In genomic region chrX:27619975-27620374, GRCh38 we compare ENCODE assay signal across 10 cellular contexts. TPM values are rescaled to one million over a fixed set of nuclear protein-coding genes. Genes with fewer than 3 reads are reported as not detected.
DNase-seq lines count a peak whose midpoint lies in the region; ATAC-seq and TF ChIP-seq lines count a peak whose summit lies in the region.
"Had no signal": no experiment of that assay in that cellular context is flagged by ENCODE, and none has a peak within 500 bp of the region (broad histone marks: within the 10 kb centered on the region; RNA-seq: fewer than 3 reads in every experiment).

No MANE protein-coding gene starts in this region.

- no peaks in the 10 kb centered on the region for H3K79me2 ChIP-seq in PC-3 (ENCODE audit: low read length)
- H3K79me2 ChIP-seq in fibroblast of lung (ENCODE audit: control insufficient read depth, insufficient read depth, low read length), result no peaks in the 10 kb centered on the region

- no peaks in the 10 kb centered on the region for H3K27me3 ChIP-seq in left ventricle myocardium inferior (ENCODE audit: low read depth)
- no peaks in the 10 kb centered on the region for H3K27me3 ChIP-seq in PC-3 (ENCODE audit: low read length)
- H3K27me3 ChIP-seq in fibroblast of lung (ENCODE audit: control insufficient read depth, insufficient read depth, low read length), result no peaks in the 10 kb centered on the region
- no peaks in the 10 kb centered on the region for H3K27me3 ChIP-seq in upper lobe of right lung

- H3K4me2 ChIP-seq in PC-3 (ENCODE audit: low read length) (no peak overlapping the region), fibroblast of lung (ENCODE audit: extremely low read depth, insufficient read depth, low read length) (no peak overlapping the region)

- no peak overlapping the region for H3K27ac ChIP-seq in left ventricle myocardium inferior (replicated peaks)
- no peak overlapping the region for H3K27ac ChIP-seq in PC-3 (ENCODE audit: low read length)
- no peak overlapping the region for H3K27ac ChIP-seq in fibroblast of lung (ENCODE audit: insufficient read depth, low read length)
- H3K27ac ChIP-seq in upper lobe of right lung, result no peak overlapping the region

- H2AFZ ChIP-seq in PC-3 (ENCODE audit: low read length), result no peak overlapping the region
- H2AFZ ChIP-seq in fibroblast of lung (ENCODE audit: low read length), result no peak overlapping the region

- H3F3A ChIP-seq in PC-3 (ENCODE audit: low read length, unreplicated experiment), result no peaks in the 10 kb centered on the region

- CTCF ChIA-PET in PC-3 (lab: Charles Lee), result interaction anchor here (0.6 kb wide), 1 partner anchor 19 kb away, joined by 4 read pairs; no protein-coding TSS in a partner anchor

- H4K20me1 ChIP-seq in PC-3 (ENCODE audit: low read length) (no peaks in the 10 kb centered on the region), fibroblast of lung (ENCODE audit: control insufficient read depth, extremely low read depth, insufficient read depth, low read length) (no peaks in the 10 kb centered on the region)

- no peak overlapping the region for H3K4me3 ChIP-seq in left ventricle myocardium inferior
- no peak overlapping the region for H3K4me3 ChIP-seq in PC-3 (ENCODE audit: low read length)
- H3K4me3 ChIP-seq in fibroblast of lung (replicated peaks in 1 of 4; ENCODE audit: control extremely low read depth in 1 of 4, insufficient read depth in 1 of 4, low read depth in 3 of 4, low read length in 4 of 4), result no peak overlapping the region
- H3K4me3 ChIP-seq in upper lobe of right lung, result no peak overlapping the region

- no peak for DNase-seq in left ventricle myocardium inferior
- no peak for DNase-seq in cardiac septum (ENCODE audit: low spot score)
- peak; percentile 51 for DNase-seq in PC-3
- DNase-seq in fibroblast of lung (ENCODE audit: low read depth in 2 of 2), result peak; percentile 2 to 25
- DNase-seq in upper lobe of right lung, result no peak
- no peak for DNase-seq in stimulated activated CD4-positive, alpha-beta T cell treated with anti-CD3 and anti-CD28 coated beads, Interleukin-4, amount 100 ng/mL, for 1 hour
- DNase-seq in left cardiac atrium, result no peak
- DNase-seq: activated CD4-positive, CD25-positive, alpha-beta regulatory T cell; NCI-H2029 treated with DMSO at 0.1 percent for 48 hours had no signal

- no peaks in the 10 kb centered on the region for H3K9me2 ChIP-seq in PC-3 (replicated peaks; ENCODE audit: low read length)

- ATAC-seq in PC-3 (peak; percentile 50; the same call in 1 of the 2 replicates), upper lobe of right lung (no peak), HG02852 (IDR thresholded peaks at IDR 0.05; ENCODE audit: unreplicated experiment) (no peak), left cardiac atrium (no peak)

- H3K9me3 ChIP-seq in left ventricle myocardium inferior (replicated peaks), result no peaks in the 10 kb centered on the region
- H3K9me3 ChIP-seq in PC-3 (ENCODE audit: low read length), result no peaks in the 10 kb centered on the region
- H3K9me3 ChIP-seq in fibroblast of lung (ENCODE audit: control insufficient read depth, insufficient read depth, low read depth, low read length), result no peaks in the 10 kb centered on the region
- no peaks in the 10 kb centered on the region for H3K9me3 ChIP-seq in upper lobe of right lung

- H3K4me1 ChIP-seq in left ventricle myocardium inferior (no peaks in the 10 kb centered on the region), PC-3 (ENCODE audit: insufficient read depth, low read length) (no peaks in the 10 kb centered on the region), fibroblast of lung (ENCODE audit: control insufficient read depth, extremely low read depth, insufficient read depth, low read length) (no peaks in the 10 kb centered on the region), upper lobe of right lung (no peaks in the 10 kb centered on the region)

- no peaks in the 10 kb centered on the region for H3K36me3 ChIP-seq in left ventricle myocardium inferior
- no peaks in the 10 kb centered on the region for H3K36me3 ChIP-seq in PC-3 (ENCODE audit: low read depth, low read length)
- H3K36me3 ChIP-seq in fibroblast of lung (ENCODE audit: control insufficient read depth, insufficient read depth, low read length), result no peaks in the 10 kb centered on the region
- no peaks in the 10 kb centered on the region for H3K36me3 ChIP-seq in upper lobe of right lung

- intact Hi-C loops in left ventricle myocardium inferior (cut with micrococcal nuclease) (no loop called here), cardiac septum (cut with DNase I) (no loop called here), PC-3 (cut with micrococcal nuclease) (no loop called here), upper lobe of right lung (cut with DNase I) (no loop called here), left cardiac atrium (cut with DNase I) (no loop called here)

- TF ChIP-seq CTCF in left ventricle myocardium inferior (IDR thresholded peaks at IDR 0.05; ENCODE audit: borderline replicate concordance) (peak; percentile 41), PC-3 (conservative IDR thresholded peaks at IDR 0.05; ENCODE audit: low read depth, low read length) (peak; percentile 65), fibroblast of lung (conservative IDR thresholded peaks at IDR 0.05 in 1 of 2, IDR thresholded peaks at IDR 0.05 in 1 of 2; ENCODE audit: low read depth in 1 of 2, low read length in 2 of 2) (peak in 1 of 2 donors; percentile 43), upper lobe of right lung (IDR thresholded peaks at IDR 0.05) (peak; percentile 9)

- BruUV-seq in PC-3 (replicated peaks; lab: Mats Ljungman, UMichigan), result no TSS peak

- POLR2A ChIA-PET in PC-3 (lab: Charles Lee; ENCODE audit: unreplicated experiment), result no interaction called here

- no peak overlapping the region for H3K9ac ChIP-seq in PC-3 (ENCODE audit: low read length)
- no peak overlapping the region for H3K9ac ChIP-seq in fibroblast of lung (ENCODE audit: insufficient read depth, low read length)

RNA-seq across cellular contexts. Expression of gene DCAF8L2, which starts 29.8 kb away (rescaled TPM):
- total RNA-seq in left ventricle myocardium inferior (not detected), cardiac septum (not detected), PC-3 (2014; rRNA removed) (not detected in 2 replicates), fibroblast of lung (not detected in 2 replicates), upper lobe of right lung (not detected), left cardiac atrium (not detected)
- polyA plus RNA-seq in fibroblast of lung, result not detected in 2 replicates
- polyA plus RNA-seq in fibroblast of lung (2012), result not detected in 2 replicates
- polyA minus RNA-seq in fibroblast of lung (ENCODE audit: low replicate concordance), result not detected in 2 replicates

Comparison
In these comparisons a context has a peak if more than half of its experiments do, and no peak if none do; other contexts are left out.
1. DNase-seq: peak in PC-3 (single experiment) and fibroblast of lung (2 of 2); none in left ventricle myocardium inferior (single experiment), cardiac septum (single experiment), upper lobe of right lung (single experiment), stimulated activated CD4-positive, alpha-beta T cell treated with anti-CD3 and anti-CD28 coated beads, Interleukin-4, amount 100 ng/mL, for 1 hour (single experiment) and left cardiac atrium (single experiment).